8 cellular contexts compared by ENCODE assay signal in genomic region chr18:21598726-21599584, GRCh38. TPM values are rescaled to one million over a fixed set of nuclear protein-coding genes. Genes with fewer than 3 reads are reported as not detected.
A peak's percentile ranks its signal among the peaks of the same experiment; 100 is the strongest.
DNase-seq lines count a peak whose midpoint lies in the region; ATAC-seq, FAIRE-seq and TF ChIP-seq lines count a peak whose summit lies in the region.

No MANE protein-coding gene starts in this region.

- intact Hi-C loops in heart right ventricle (cut with DNase I), result loop anchor here in 1 of 10 donors (10.0 kb wide), 1 partner anchor 64 kb away; no protein-coding TSS in a partner anchor
- intact Hi-C loops in left cardiac atrium (cut with DNase I), result no loop called here

- H3K27ac Mint-ChIP-seq in T-helper 2 cell treated with Interferon-gamma antibody and Interleukin-4, amounts not matched to agents 5 μg/mL and 100 μg/mL, for 36 hours, result peak overlapping the region; percentile 98

- peaks cover 4% of the 10 kb centered on the region for H3K36me3 Mint-ChIP-seq in T-helper 2 cell treated with Interferon-gamma antibody and Interleukin-4, amounts not matched to agents 5 μg/mL and 100 μg/mL, for 36 hours (ENCODE audit: low read depth)

- H3K27ac ChIP-seq in heart right ventricle (peak overlapping the region in 7 of 10 donors; percentile 94 to 99 (median 97)), small intestine (ENCODE audit: low read depth in 1 of 2, low read length in 1 of 2) (peak overlapping the region; percentile 100)

- 64 to 70% methylated on average over 18 of the region's 18 CpGs for WGBS in heart right ventricle, 2 donors
- 24 to 47% (median 31%) methylated on average over 18 of the region's 18 CpGs for WGBS in small intestine, 3 donors

- H3K27me3 ChIP-seq in heart right ventricle (no peaks in the 10 kb centered on the region), small intestine (ENCODE audit: control insufficient read depth in 2 of 2, insufficient read depth in 2 of 2, low read length in 2 of 2) (no peaks in the 10 kb centered on the region)

- DNase-seq in heart right ventricle (no peak), left cardiac atrium (no peak), glomerular visceral epithelial cell (ENCODE audit: extremely low spot score) (peak; percentile 63), small intestine (peak; percentile 20), NCI-H524 (lab: John Stamatoyannopoulos, UW) (no peak)
- DNase-seq in T-helper 2 cell treated with Interferon-gamma antibody and Interleukin-4, amounts not matched to agents 5 μg/mL and 100 μg/mL, for 36 hours (ENCODE audit: low spot score), result no peak

- no peaks in the 10 kb centered on the region for H3K27me3 Mint-ChIP-seq in T-helper 2 cell treated with Interferon-gamma antibody and Interleukin-4, amounts not matched to agents 5 μg/mL and 100 μg/mL, for 36 hours (ENCODE audit: low read depth)

- no peak for FAIRE-seq in small intestine (lab: Jason Lieb, UNC)

- no peaks in the 10 kb centered on the region for H3K9me3 ChIP-seq in heart right ventricle
- no peaks in the 10 kb centered on the region for H3K9me3 ChIP-seq in small intestine (ENCODE audit: control insufficient read depth, low read depth)

- H3K4me3 ChIP-seq in heart right ventricle (peak overlapping the region; percentile 81 to 100 (median 92)), small intestine (ENCODE audit: low read depth in 1 of 2, low read length in 2 of 2) (peak overlapping the region; percentile 85 to 90)

- H3K4me3 Mint-ChIP-seq in T-helper 2 cell treated with Interferon-gamma antibody and Interleukin-4, amounts not matched to agents 5 μg/mL and 100 μg/mL, for 36 hours, result peak overlapping the region; percentile 100

- H3K36me3 ChIP-seq in heart right ventricle (no peaks in the 10 kb centered on the region), small intestine (ENCODE audit: control insufficient read depth in 2 of 2, insufficient read depth in 2 of 2, low read length in 2 of 2) (no peaks in the 10 kb centered on the region)

- no peak for ATAC-seq in heart right ventricle
- ATAC-seq in left cardiac atrium, result no peak
- no peak for ATAC-seq in HG03521 (IDR thresholded peaks at IDR 0.05; ENCODE audit: unreplicated experiment)
- no peak for ATAC-seq in HG03097 (IDR thresholded peaks at IDR 0.05; ENCODE audit: low FRiP score, unreplicated experiment)

- TF ChIP-seq CTCF in heart right ventricle (IDR thresholded peaks at IDR 0.05), result no peak

- peaks cover 19% of the 10 kb centered on the region for H3K4me1 Mint-ChIP-seq in T-helper 2 cell treated with Interferon-gamma antibody and Interleukin-4, amounts not matched to agents 5 μg/mL and 100 μg/mL, for 36 hours (ENCODE audit: low read depth)

- H3K4me1 ChIP-seq in heart right ventricle, result peaks cover 0 to 46% (median 24%) of the 10 kb centered on the region in 9 donors
- peaks cover 0 to 4% of the 10 kb centered on the region in 2 donors for H3K4me1 ChIP-seq in small intestine (ENCODE audit: control insufficient read depth in 2 of 2, insufficient read depth in 1 of 2, low read depth in 1 of 2, low read length in 1 of 2)

- H3K9me3 Mint-ChIP-seq in T-helper 2 cell treated with Interferon-gamma antibody and Interleukin-4, amounts not matched to agents 5 μg/mL and 100 μg/mL, for 36 hours, result no peaks in the 10 kb centered on the region

RNA-seq across cellular contexts. Expression of gene ESCO1, which starts 1.5 kb away (rescaled TPM):
- total RNA-seq in heart right ventricle, result 10 to 100 TPM in 4 of 10 donors, 1 to 10 TPM in 6; 8.7 to 12.9 (median 9.9) TPM
- polyA plus RNA-seq in heart right ventricle, result 10 to 100 TPM in 1 of 2 donors, 1 to 10 TPM in 1; 5.5 to 11.4 TPM
- 10 to 100 TPM in 1 of 2 donors, 1 to 10 TPM in 1; 8.6 to 11.7 TPM for total RNA-seq in left cardiac atrium
- polyA plus RNA-seq in small intestine, result 10 to 100 TPM in 2 of 3 donors, 1 to 10 TPM in 1; 9.4 to 14.3 (median 11.9) TPM

RNA-seq across cellular contexts. Expression of gene SNRPD1, which starts 13.2 kb away (rescaled TPM):
- 10 to 100 TPM; 13.8 to 36.3 (median 19.1) TPM for total RNA-seq in heart right ventricle
- 10 to 100 TPM; 11.1 to 16.6 TPM for polyA plus RNA-seq in heart right ventricle
- 10 to 100 TPM; 21.2 to 36.9 TPM for total RNA-seq in left cardiac atrium
- polyA plus RNA-seq in small intestine, result 10 to 100 TPM; 14.1 to 40.9 (median 25.0) TPM

Comparison
In these comparisons a context has a peak if more than half of its experiments do, and no peak if none do; other contexts are left out.
1. DNase-seq: peak in glomerular visceral epithelial cell (single experiment) and small intestine (single experiment); none in heart right ventricle (0 of 2), left cardiac atrium (single experiment), T-helper 2 cell treated with Interferon-gamma antibody and Interleukin-4, amounts not matched to agents 5 μg/mL and 100 μg/mL, for 36 hours (single experiment) and NCI-H524 (0 of 2).